Comparison of ENCODE assay signal across 1 cellular context in the genomic region with DNA sequence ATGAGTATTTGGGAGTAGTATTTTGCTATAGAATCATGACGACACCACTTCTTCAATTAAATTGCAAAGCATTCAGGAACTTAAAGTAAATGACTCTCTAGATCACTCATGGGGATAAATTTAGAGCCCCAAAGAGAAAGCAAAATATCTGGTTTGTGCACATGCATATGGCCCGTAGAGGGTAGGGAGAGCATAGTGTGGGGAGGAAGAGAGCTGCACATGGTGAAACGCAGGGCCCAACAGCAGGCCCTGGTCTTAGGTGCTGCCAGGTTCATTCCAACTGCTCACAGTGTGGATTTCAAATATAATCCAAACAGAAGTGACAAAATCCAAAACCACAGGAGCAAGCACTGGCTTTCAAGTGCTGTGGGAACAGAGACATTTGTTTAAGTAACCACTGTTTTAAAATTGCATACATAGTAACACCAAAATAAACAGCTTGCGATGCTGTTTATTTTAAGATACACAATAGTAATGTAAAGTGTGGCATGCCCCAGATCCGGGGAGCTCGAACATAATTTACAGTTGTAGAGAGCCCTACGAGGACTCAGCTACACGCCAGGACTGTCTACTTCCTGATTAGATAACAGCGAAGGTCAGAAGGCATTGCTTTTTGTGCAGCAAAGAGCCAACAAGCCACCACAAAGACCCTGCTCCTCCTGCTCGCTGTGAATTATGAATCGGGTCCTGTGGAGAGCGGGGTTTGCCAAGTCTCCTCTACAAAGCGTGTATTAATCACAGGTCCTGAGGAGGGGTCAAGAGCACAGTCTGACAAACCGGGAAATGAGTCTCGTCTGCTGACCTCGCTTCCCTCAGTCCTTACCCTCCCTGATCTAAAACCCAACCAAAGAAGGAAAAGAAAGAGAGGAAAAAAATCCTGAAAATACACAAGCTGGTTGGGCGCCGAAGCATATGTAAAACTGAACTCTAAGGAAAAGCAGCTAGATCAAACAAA.
TF ChIP-seq lines count a peak whose summit lies in the region.

No MANE protein-coding gene starts in this region.

TF ChIP-seq in GM12878, 131 proteins besides CTCF, POLR2A, EP300 and RAD21 (continued from another document):
- TF ChIP-seq ATF2 (IDR thresholded peaks at IDR 0.05; ENCODE audit: low read length) (0 out of 2 replicates have a peak, but pooled peaks have one; percentile 25), ZNF384 (IDR thresholded peaks at IDR 0.05; ENCODE audit: borderline replicate concordance, low read depth, low read length) (no peak), ZSCAN29 (IDR thresholded peaks at IDR 0.05) (no peak), JUNB (IDR thresholded peaks at IDR 0.05) (peak; percentile 49)
- TF ChIP-seq, protein P1, sequence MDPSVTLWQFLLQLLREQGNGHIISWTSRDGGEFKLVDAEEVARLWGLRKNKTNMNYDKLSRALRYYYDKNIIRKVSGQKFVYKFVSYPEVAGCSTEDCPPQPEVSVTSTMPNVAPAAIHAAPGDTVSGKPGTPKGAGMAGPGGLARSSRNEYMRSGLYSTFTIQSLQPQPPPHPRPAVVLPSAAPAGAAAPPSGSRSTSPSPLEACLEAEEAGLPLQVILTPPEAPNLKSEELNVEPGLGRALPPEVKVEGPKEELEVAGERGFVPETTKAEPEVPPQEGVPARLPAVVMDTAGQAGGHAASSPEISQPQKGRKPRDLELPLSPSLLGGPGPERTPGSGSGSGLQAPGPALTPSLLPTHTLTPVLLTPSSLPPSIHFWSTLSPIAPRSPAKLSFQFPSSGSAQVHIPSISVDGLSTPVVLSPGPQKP (IDR thresholded peaks at IDR 0.05; ENCODE audit: low read depth, low read length): no peak
